In the genomic region with DNA sequence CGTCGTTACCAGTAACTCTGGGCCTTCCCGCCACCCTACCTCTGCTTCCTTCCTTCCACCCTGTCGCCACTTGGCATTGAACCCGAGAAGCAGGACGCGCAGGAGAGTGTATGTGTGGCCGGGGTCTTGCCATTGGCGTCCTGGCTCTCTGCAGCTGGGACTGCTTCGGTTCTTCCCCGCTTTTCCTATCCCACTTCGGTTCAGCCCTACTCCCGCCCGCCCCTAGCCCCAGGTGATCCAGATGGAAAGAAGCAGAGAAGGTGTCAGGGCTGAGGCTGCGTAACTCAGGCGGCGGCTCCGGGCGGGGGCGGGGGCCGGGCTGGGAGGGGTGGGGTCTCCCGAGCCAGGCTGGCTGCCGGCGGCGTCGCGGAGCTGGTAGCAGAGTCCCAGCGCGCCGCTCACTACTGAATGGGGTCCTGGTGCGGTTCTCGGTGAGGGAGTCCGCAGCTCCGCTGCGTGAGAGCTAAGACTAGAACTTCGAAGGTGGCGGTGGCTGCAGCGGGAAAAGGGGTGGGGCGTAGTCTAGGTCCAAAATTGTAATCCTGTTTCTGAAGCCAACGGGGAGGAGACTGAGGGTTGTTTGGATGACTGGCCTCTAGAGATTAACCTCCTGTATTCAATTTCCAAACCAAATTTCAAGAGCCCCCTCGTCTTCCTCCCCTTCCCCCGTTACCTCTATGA, we compare ENCODE assay signal across 8 cellular contexts. TPM values are rescaled to one million over a fixed set of nuclear protein-coding genes. Genes with fewer than 3 reads are reported as not detected.
DNase-seq lines count a peak whose midpoint lies in the region; ATAC-seq and TF ChIP-seq lines count a peak whose summit lies in the region.

No MANE protein-coding gene starts in this region.

- no peak overlapping the region for H3K18ac ChIP-seq in trophoblast cell (ENCODE audit: low read length)

- peaks cover 30% of the 10 kb centered on the region for H3K27me3 Mint-ChIP-seq in activated T-helper 17 cell treated with anti-CD3 and anti-CD28 coated beads, Interleukin-2, amount 50 U/mL, for 72 hours
- H3K27me3 Mint-ChIP-seq in activated CD4-positive, alpha-beta memory T cell treated with anti-CD3 and anti-CD28 coated beads for 36 hours = peaks cover 29% of the 10 kb centered on the region

- H3K9me3 ChIP-seq in cardiac muscle cell (ENCODE audit: low read depth) = no peaks in the 10 kb centered on the region
- H3K9me3 ChIP-seq in trophoblast cell (ENCODE audit: insufficient read depth, low read depth, low read length) = no peaks in the 10 kb centered on the region

- H4K8ac ChIP-seq in trophoblast cell (ENCODE audit: low read depth, low read length) = no peak overlapping the region

- no CpG with 5 or more reads among the region's 42 CpGs for WGBS in trophoblast cell (ENCODE audit: extremely low coverage, insufficient coverage, insufficient read length)

- peak overlapping the region; percentile 49 for H3K4me3 ChIP-seq in cardiac muscle cell
- H3K4me3 ChIP-seq in trophoblast cell (ENCODE audit: low read depth, low read length) = peak overlapping the region; percentile 63

- H3K36me3 ChIP-seq in cardiac muscle cell (no peaks in the 10 kb centered on the region), trophoblast cell (ENCODE audit: control insufficient read depth in 1 of 2, insufficient read depth in 2 of 2, low read length in 2 of 2) (no peaks in the 10 kb centered on the region)

- H2BK120ac ChIP-seq in trophoblast cell (ENCODE audit: insufficient read depth, low read length, poor library complexity) = no peak overlapping the region

- no peak overlapping the region for H4K91ac ChIP-seq in trophoblast cell (ENCODE audit: low read depth, low read length)

- DNase-seq in activated CD8-positive, alpha-beta memory T cell treated with anti-CD3 and anti-CD28 coated beads for 24 hours = peak; percentile 50
- no peak for DNase-seq in activated CD8-positive, alpha-beta memory T cell treated with anti-CD3 and anti-CD28 coated beads, Interleukin-2, amount 50 U/mL, for 4 hours
- peak; percentile 63 to 65 for DNase-seq in cardiac muscle cell (ENCODE audit: low read depth in 1 of 2, low spot score in 1 of 2)
- DNase-seq in trophoblast cell = peak in 1 of 2 donors; percentile 18
- DNase-seq in activated CD4-positive, alpha-beta memory T cell treated with anti-CD3 and anti-CD28 coated beads for 36 hours = no peak
- DNase-seq in NCI-H2107 treated with DMSO at 0.1 percent for 48 hours (lab: John Stamatoyannopoulos, UW; ENCODE audit: unreplicated experiment) = no peak

- intact Hi-C loops in activated CD4-positive, alpha-beta memory T cell treated with anti-CD3 and anti-CD28 coated beads for 36 hours (cut with micrococcal nuclease) = no loop called here

- peak overlapping the region; percentile 8 for H2AFZ ChIP-seq in trophoblast cell (ENCODE audit: insufficient read depth, low read length, poor library complexity)

- H3K9me3 Mint-ChIP-seq in activated T-helper 17 cell treated with anti-CD3 and anti-CD28 coated beads, Interleukin-2, amount 50 U/mL, for 72 hours = no peaks in the 10 kb centered on the region
- no peaks in the 10 kb centered on the region for H3K9me3 Mint-ChIP-seq in activated CD4-positive, alpha-beta memory T cell treated with anti-CD3 and anti-CD28 coated beads for 36 hours

- no peak for TF ChIP-seq CTCF in cardiac muscle cell (IDR thresholded peaks at IDR 0.05; ENCODE audit: low read depth, low read length)

- H3K4me1 Mint-ChIP-seq in activated T-helper 17 cell treated with anti-CD3 and anti-CD28 coated beads, Interleukin-2, amount 50 U/mL, for 72 hours = no peaks in the 10 kb centered on the region
- H3K4me1 Mint-ChIP-seq in activated CD4-positive, alpha-beta memory T cell treated with anti-CD3 and anti-CD28 coated beads for 36 hours (ENCODE audit: low read depth) = peaks cover 8% of the 10 kb centered on the region

- no peak overlapping the region for H2BK12ac ChIP-seq in trophoblast cell (ENCODE audit: low read length)

- H3K4me1 ChIP-seq in cardiac muscle cell (ENCODE audit: low read depth) = no peaks in the 10 kb centered on the region
- H3K4me1 ChIP-seq in trophoblast cell (ENCODE audit: control insufficient read depth in 1 of 2, insufficient read depth in 2 of 2, low read length in 2 of 2) = peaks cover 3 to 8% of the 10 kb centered on the region in 2 experiments

- POLR2A ChIA-PET in activated CD4-positive, alpha-beta memory T cell treated with anti-CD3 and anti-CD28 coated beads for 36 hours (lab: Charles Lee) = no interaction called here

- no peak overlapping the region for H2BK5ac ChIP-seq in trophoblast cell (ENCODE audit: low read depth, low read length, poor library complexity)

- CTCF ChIA-PET in activated CD4-positive, alpha-beta memory T cell treated with anti-CD3 and anti-CD28 coated beads for 36 hours (lab: Charles Lee) = no interaction called here

- no peak overlapping the region for H3K14ac ChIP-seq in trophoblast cell (ENCODE audit: low read length)

- no peak overlapping the region for H3K27ac Mint-ChIP-seq in activated T-helper 17 cell treated with anti-CD3 and anti-CD28 coated beads, Interleukin-2, amount 50 U/mL, for 72 hours
- H3K27ac Mint-ChIP-seq in activated CD4-positive, alpha-beta memory T cell treated with anti-CD3 and anti-CD28 coated beads for 36 hours = no peak overlapping the region

- H3K27ac ChIP-seq in cardiac muscle cell = no peak overlapping the region
- no peak overlapping the region for H3K27ac ChIP-seq in trophoblast cell (ENCODE audit: low read depth, low read length)

- H3K4me3 Mint-ChIP-seq in activated T-helper 17 cell treated with anti-CD3 and anti-CD28 coated beads, Interleukin-2, amount 50 U/mL, for 72 hours = peak overlapping the region; percentile 41
- H3K4me3 Mint-ChIP-seq in activated CD4-positive, alpha-beta memory T cell treated with anti-CD3 and anti-CD28 coated beads for 36 hours = no peak overlapping the region

- H3K4me2 ChIP-seq in trophoblast cell (ENCODE audit: low read length) = peak overlapping the region; percentile 100

- no peak overlapping the region for H3K4ac ChIP-seq in trophoblast cell (ENCODE audit: low read depth, low read length)

- peak; percentile 6 for ATAC-seq in activated T-helper 17 cell treated with anti-CD3 and anti-CD28 coated beads, Interleukin-2, amount 50 U/mL, for 72 hours (replicated peaks)
- ATAC-seq in HG03342 (IDR thresholded peaks at IDR 0.05; ENCODE audit: unreplicated experiment) = no peak

- no peak overlapping the region for H2AK5ac ChIP-seq in trophoblast cell (ENCODE audit: low read length)

- H3K27me3 ChIP-seq in cardiac muscle cell = peaks cover 41% of the 10 kb centered on the region
- peaks cover 12% of the 10 kb centered on the region for H3K27me3 ChIP-seq in trophoblast cell (ENCODE audit: insufficient read depth, low read length)

- no peaks in the 10 kb centered on the region for H3K36me3 Mint-ChIP-seq in activated T-helper 17 cell treated with anti-CD3 and anti-CD28 coated beads, Interleukin-2, amount 50 U/mL, for 72 hours (ENCODE audit: low read depth)
- H3K36me3 Mint-ChIP-seq in activated CD4-positive, alpha-beta memory T cell treated with anti-CD3 and anti-CD28 coated beads for 36 hours = no peaks in the 10 kb centered on the region

- H3K79me2 ChIP-seq in trophoblast cell (ENCODE audit: control insufficient read depth, insufficient read depth, low read length, poor library complexity) = no peaks in the 10 kb centered on the region

- no peak overlapping the region for H3K23ac ChIP-seq in trophoblast cell (ENCODE audit: low read length)

- no peak overlapping the region for H3K9ac ChIP-seq in trophoblast cell (ENCODE audit: low read length)

- no peak overlapping the region for H4K12ac ChIP-seq in trophoblast cell (ENCODE audit: low read depth, low read length)

- H3K79me1 ChIP-seq in trophoblast cell (ENCODE audit: low read length) = no peaks in the 10 kb centered on the region

RNA-seq across cellular contexts. Expression of a gene that starts 1.3 kb away (rescaled TPM):
- not detected for total RNA-seq in activated T-helper 17 cell treated with anti-CD3 and anti-CD28 coated beads, Interleukin-2, amount 50 U/mL, for 72 hours
- 2.3 and 3.8 TPM in 2 replicates for total RNA-seq in cardiac muscle cell
- 1.2 and 5.4 TPM in 2 replicates for polyA plus RNA-seq in cardiac muscle cell
- polyA plus RNA-seq in trophoblast cell (2013) = 0.55 and 0.61 TPM in 2 replicates
- not detected for total RNA-seq in activated CD4-positive, alpha-beta memory T cell treated with anti-CD3 and anti-CD28 coated beads for 36 hours

Comparison
In these comparisons a context has a peak if more than half of its experiments do, and no peak if none do; other contexts are left out.
1. DNase-seq: peak in activated CD8-positive, alpha-beta memory T cell treated with anti-CD3 and anti-CD28 coated beads for 24 hours (single experiment) and cardiac muscle cell (2 of 2); none in activated CD8-positive, alpha-beta memory T cell treated with anti-CD3 and anti-CD28 coated beads, Interleukin-2, amount 50 U/mL, for 4 hours (single experiment), activated CD4-positive, alpha-beta memory T cell treated with anti-CD3 and anti-CD28 coated beads for 36 hours (single experiment) and NCI-H2107 treated with DMSO at 0.1 percent for 48 hours (single experiment).